ENCODE assay signal across 10 cellular contexts in the genomic region with DNA sequence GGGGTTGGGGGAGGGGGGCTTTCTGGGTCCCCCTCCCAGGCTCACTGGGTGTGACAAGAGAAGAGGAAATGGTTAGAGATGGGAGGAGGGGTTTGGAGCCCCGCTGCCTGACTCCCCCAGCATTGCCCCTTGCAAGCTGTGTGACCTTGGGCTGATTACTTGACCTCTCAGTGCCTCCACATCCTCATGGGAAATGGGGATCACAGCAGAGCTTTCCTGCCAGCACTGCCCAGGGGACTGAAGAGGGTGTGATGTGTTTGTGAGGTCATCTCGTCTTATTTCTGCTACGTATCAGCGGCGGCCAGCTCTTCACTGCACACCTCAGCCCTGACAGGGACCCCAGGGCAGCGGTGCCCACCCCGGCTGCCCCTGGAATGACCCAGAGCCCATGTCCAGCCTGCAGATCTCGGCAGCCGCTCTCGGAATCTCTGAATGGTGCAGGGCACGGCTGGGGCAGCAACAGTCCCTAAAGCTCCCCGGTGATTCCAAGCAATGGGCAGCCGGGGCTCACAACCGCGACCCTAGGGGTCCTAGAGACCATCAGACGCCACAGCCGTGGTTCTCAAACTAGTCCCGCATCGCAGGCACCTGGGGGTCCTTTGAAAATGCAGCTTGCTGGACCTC. TPM values are rescaled to one million over a fixed set of nuclear protein-coding genes. Genes with fewer than 3 reads are reported as not detected.
A peak's percentile ranks its signal among the peaks of the same experiment; 100 is the strongest.
DNase-seq lines count a peak whose midpoint lies in the region; ATAC-seq and TF ChIP-seq lines count a peak whose summit lies in the region.
"Had no signal": no experiment of that assay in that cellular context is flagged by ENCODE, and none has a peak within 500 bp of the region (broad histone marks: within the 10 kb centered on the region; RNA-seq: fewer than 3 reads in every experiment).

No MANE protein-coding gene starts in this region.

- H3K27ac ChIP-seq in BLaER1 (0 out of 2 replicates have a peak overlapping the region, but pooled peaks have one; percentile 23), heart right ventricle (no peak overlapping the region), trophoblast cell (ENCODE audit: low read depth, low read length) (no peak overlapping the region)

- peak overlapping the region; percentile 11 for H4K91ac ChIP-seq in trophoblast cell (ENCODE audit: low read depth, low read length)

- H3K4me1 ChIP-seq in BLaER1 (peaks cover 56% of the 10 kb centered on the region), heart right ventricle (peaks cover 9 to 32% (median 27%) of the 10 kb centered on the region in 9 donors), trophoblast cell (ENCODE audit: control insufficient read depth in 1 of 2, insufficient read depth in 2 of 2, low read length in 2 of 2) (peaks cover 10 to 11% of the 10 kb centered on the region in 2 experiments)

- DNase-seq in WTC11 (ENCODE audit: low spot score) (peak; percentile 29), heart right ventricle (no peak), trophoblast cell (no peak), NCI-H1048 (lab: John Stamatoyannopoulos, UW) (no peak), erythroblast (lab: John Stamatoyannopoulos, UW) (no peak), hippocampal formation (lab: John Stamatoyannopoulos, UW) (no peak), germinal center (ENCODE audit: low spot score) (no peak)

- no peak overlapping the region for H3K27ac Mint-ChIP-seq in WTC11

- H3K36me3 Mint-ChIP-seq in WTC11: no peaks in the 10 kb centered on the region

- CTCF ChIA-PET in WTC11 (lab: Charles Lee): interaction anchor here (0.7 to 5.4 kb wide), 14 partner anchors 9 to 228 kb away, joined by 3 to 71 read pairs (median 4); partner anchors contain the start of gene CCDC8

- ATAC-seq in WTC11 (0 out of 2 replicates have a peak, but pooled peaks have one; percentile 5), heart right ventricle (peak in 5 of 8 donors; percentile 1 to 12 (median 5))

- TF ChIP-seq CTCF in WTC11 (IDR thresholded peaks at IDR 0.05) (no peak), heart right ventricle (IDR thresholded peaks at IDR 0.05) (no peak)

- no peaks in the 10 kb centered on the region for H4K20me1 ChIP-seq in BLaER1

- peak overlapping the region; percentile 62 for H3K4me3 Mint-ChIP-seq in WTC11

- TF ChIP-seq POLR2A in erythroblast (IDR thresholded peaks at IDR 0.05; ENCODE audit: low read length): no peak

- no peak overlapping the region for H2BK5ac ChIP-seq in trophoblast cell (ENCODE audit: low read depth, low read length, poor library complexity)

- no peaks in the 10 kb centered on the region for H3K9me3 Mint-ChIP-seq in WTC11

- peaks cover 67% of the 10 kb centered on the region for H3K27me3 Mint-ChIP-seq in WTC11 (ENCODE audit: low read depth)

- H3K79me2 ChIP-seq in trophoblast cell (ENCODE audit: control insufficient read depth, insufficient read depth, low read length, poor library complexity): no peaks in the 10 kb centered on the region

- peak overlapping the region; percentile 67 for H2AFZ ChIP-seq in trophoblast cell (ENCODE audit: insufficient read depth, low read length, poor library complexity)

- H3K4me2 ChIP-seq in BLaER1 (peak overlapping the region; percentile 98), trophoblast cell (ENCODE audit: low read length) (no peak overlapping the region)

- H2BK120ac ChIP-seq in trophoblast cell (ENCODE audit: insufficient read depth, low read length, poor library complexity): peak overlapping the region; percentile 9

- H3K23ac ChIP-seq in trophoblast cell (ENCODE audit: low read length): no peak overlapping the region

- no peaks in the 10 kb centered on the region for H3K9me3 ChIP-seq in BLaER1
- H3K9me3 ChIP-seq in heart right ventricle: no peaks in the 10 kb centered on the region
- peaks cover 9% of the 10 kb centered on the region for H3K9me3 ChIP-seq in trophoblast cell (ENCODE audit: insufficient read depth, low read depth, low read length)

- H3K4ac ChIP-seq in trophoblast cell (ENCODE audit: low read depth, low read length): no peak overlapping the region

- peaks cover 46% of the 10 kb centered on the region for H3K27me3 ChIP-seq in BLaER1
- H3K27me3 ChIP-seq in heart right ventricle: peaks cover 3 to 60% (median 52%) of the 10 kb centered on the region in 7 donors
- H3K27me3 ChIP-seq in trophoblast cell (ENCODE audit: insufficient read depth, low read length): peaks cover 17% of the 10 kb centered on the region

- H3K36me3 ChIP-seq in BLaER1 (no peaks in the 10 kb centered on the region), heart right ventricle (no peaks in the 10 kb centered on the region), trophoblast cell (ENCODE audit: control insufficient read depth in 1 of 2, insufficient read depth in 2 of 2, low read length in 2 of 2) (no peaks in the 10 kb centered on the region)

- H2BK12ac ChIP-seq in trophoblast cell (ENCODE audit: low read length): no peak overlapping the region

- H3K9ac ChIP-seq in BLaER1: 0 out of 2 replicates have a peak overlapping the region, but pooled peaks have one; percentile 54
- H3K9ac ChIP-seq in trophoblast cell (ENCODE audit: low read length): no peak overlapping the region

- peak overlapping the region; percentile 19 for H3K14ac ChIP-seq in trophoblast cell (ENCODE audit: low read length)

- peak overlapping the region; percentile 27 for H4K12ac ChIP-seq in trophoblast cell (ENCODE audit: low read depth, low read length)

- peaks cover 38% of the 10 kb centered on the region for H3K4me1 Mint-ChIP-seq in WTC11

- H4K8ac ChIP-seq in trophoblast cell (ENCODE audit: low read depth, low read length): no peak overlapping the region

- peak overlapping the region; percentile 7 for H2AK5ac ChIP-seq in trophoblast cell (ENCODE audit: low read length)

- peaks cover 5% of the 10 kb centered on the region for H3K79me1 ChIP-seq in trophoblast cell (ENCODE audit: low read length)

- 6 to 8% methylated on average over 19 of the region's 19 CpGs for WGBS in heart right ventricle, 2 donors
- no CpG with 5 or more reads among the region's 19 CpGs for WGBS in trophoblast cell (ENCODE audit: extremely low coverage, insufficient coverage, insufficient read length)

- intact Hi-C loops in heart right ventricle (cut with DNase I): loop anchor here in 7 of 10 donors (1.0 to 5.0 kb wide), 7 partner anchors 82 to 205 kb away; no protein-coding TSS in a partner anchor

- POLR2A ChIA-PET in WTC11 (lab: Charles Lee): interaction anchor here (1.1 kb wide), 1 partner anchor 79 kb away, joined by 3 read pairs; no protein-coding TSS in a partner anchor

- H3K18ac ChIP-seq in trophoblast cell (ENCODE audit: low read length): peak overlapping the region; percentile 18

- H3K4me3 ChIP-seq in BLaER1: peak overlapping the region; percentile 61
- H3K4me3 ChIP-seq in heart right ventricle: peak overlapping the region in 9 of 10 donors; percentile 21 to 50 (median 46)
- H3K4me3 ChIP-seq in trophoblast cell (ENCODE audit: low read depth, low read length): no peak overlapping the region

TF ChIP-seq in WTC11, 78 proteins besides CTCF, POLR2A, EP300 and RAD21:
- TF ChIP-seq FOXJ3 (CRISPR knock-in tag; IDR thresholded peaks at IDR 0.05; ENCODE audit: borderline replicate concordance) (no peak), FOXP1 (CRISPR knock-in tag; IDR thresholded peaks at IDR 0.05; ENCODE audit: borderline replicate concordance) (peak; percentile 76; the same call in 1 of the 2 replicates), FOXP4 (CRISPR knock-in tag; IDR thresholded peaks at IDR 0.05) (no peak), ETV6 (CRISPR knock-in tag; IDR thresholded peaks at IDR 0.05) (no peak), ZNF396 (CRISPR knock-in tag; IDR thresholded peaks at IDR 0.05; ENCODE audit: borderline replicate concordance) (no peak)
- TF ChIP-seq, protein P1, sequence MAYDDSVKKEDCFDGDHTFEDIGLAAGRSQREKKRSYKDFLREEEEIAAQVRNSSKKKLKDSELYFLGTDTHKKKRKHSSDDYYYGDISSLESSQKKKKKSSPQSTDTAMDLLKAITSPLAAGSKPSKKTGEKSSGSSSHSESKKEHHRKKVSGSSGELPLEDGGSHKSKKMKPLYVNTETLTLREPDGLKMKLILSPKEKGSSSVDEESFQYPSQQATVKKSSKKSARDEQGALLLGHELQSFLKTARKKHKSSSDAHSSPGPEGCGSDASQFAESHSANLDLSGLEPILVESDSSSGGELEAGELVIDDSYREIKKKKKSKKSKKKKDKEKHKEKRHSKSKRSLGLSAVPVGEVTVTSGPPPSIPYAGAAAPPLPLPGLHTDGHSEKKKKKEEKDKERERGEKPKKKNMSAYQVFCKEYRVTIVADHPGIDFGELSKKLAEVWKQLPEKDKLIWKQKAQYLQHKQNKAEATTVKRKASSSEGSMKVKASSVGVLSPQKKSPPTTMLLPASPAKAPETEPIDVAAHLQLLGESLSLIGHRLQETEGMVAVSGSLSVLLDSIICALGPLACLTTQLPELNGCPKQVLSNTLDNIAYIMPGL (CRISPR knock-in tag; IDR thresholded peaks at IDR 0.05): no peak; the same call in 1 of the 2 replicates
- TF ChIP-seq, protein P2, sequence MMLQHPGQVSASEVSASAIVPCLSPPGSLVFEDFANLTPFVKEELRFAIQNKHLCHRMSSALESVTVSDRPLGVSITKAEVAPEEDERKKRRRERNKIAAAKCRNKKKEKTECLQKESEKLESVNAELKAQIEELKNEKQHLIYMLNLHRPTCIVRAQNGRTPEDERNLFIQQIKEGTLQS (CRISPR knock-in tag; conservative IDR thresholded peaks at IDR 0.05): no peak

RNA-seq across cellular contexts. Expression of gene PNMA8B, which starts 8.4 kb away (rescaled TPM):
- total RNA-seq in WTC11 (2021) (2.8 to 4.0 TPM (median 3.6 TPM) in 3 replicates), heart right ventricle (under 1 TPM; 0.47 to 0.95 (median 0.65) TPM)
- under 1 TPM; 0.37 to 0.81 TPM for polyA plus RNA-seq in heart right ventricle
- polyA plus RNA-seq in trophoblast cell (2013): 0.31 and 0.35 TPM in 2 replicates
- total RNA-seq: T-helper 1 cell treated with Interleukin-12 subunit alpha and Interleukin-12 subunit beta and Interleukin-4 antibody, amounts not matched to agents 30 ng/mL and 1 ng/mL, for 36 hours had no signal

RNA-seq across cellular contexts. Expression of gene PNMA8A, which starts 15.9 kb away (rescaled TPM):
- total RNA-seq in WTC11 (2021): 24.8 to 30.5 TPM (median 25.4 TPM) in 3 replicates
- total RNA-seq in heart right ventricle: 10 to 100 TPM in 3 of 10 donors, 1 to 10 TPM in 7; 7.2 to 12.3 (median 9.3) TPM
- 1 to 10 TPM; 2.8 to 3.0 TPM for polyA plus RNA-seq in heart right ventricle
- 6.9 and 7.6 TPM in 2 replicates for polyA plus RNA-seq in trophoblast cell (2013)
- total RNA-seq: mononuclear cell; T-helper 1 cell treated with Interleukin-12 subunit alpha and Interleukin-12 subunit beta and Interleukin-4 antibody, amounts not matched to agents 30 ng/mL and 1 ng/mL, for 36 hours had no signal

RNA-seq across cellular contexts. Expression of gene PNMA8C, which starts 58.6 kb away (rescaled TPM):
- 1.2 to 2.0 TPM (median 2.0 TPM) in 3 replicates for total RNA-seq in WTC11 (2021)
- under 1 TPM in 5 of 10 donors, not detected in 5; 0.07 to 0.13 (median 0.08) TPM for total RNA-seq in heart right ventricle
- under 1 TPM; 0.01 to 0.07 TPM for polyA plus RNA-seq in heart right ventricle
- 0.01 TPM in 1 of 2 replicates, not detected in the other for polyA plus RNA-seq in trophoblast cell (2013)
- total RNA-seq: mononuclear cell; T-helper 1 cell treated with Interleukin-12 subunit alpha and Interleukin-12 subunit beta and Interleukin-4 antibody, amounts not matched to agents 30 ng/mL and 1 ng/mL, for 36 hours had no signal
